Comparison of ENCODE assay signal across 2 cellular contexts in genomic region chr12:27331927-27332324, GRCh38.
TF ChIP-seq lines count a peak whose summit lies in the region.

No MANE protein-coding gene starts in this region.

TF ChIP-seq in GM23338, 12 proteins besides CTCF, POLR2A, EP300 and RAD21 (continued from another document):
- TF ChIP-seq ZNF462 (CRISPR knock-in tag; IDR thresholded peaks at IDR 0.05), result no peak
- no peak for TF ChIP-seq POLR2AphosphoS5 (IDR thresholded peaks at IDR 0.05; ENCODE audit: low read depth)
- no peak for TF ChIP-seq ZNF114 (CRISPR knock-in tag; IDR thresholded peaks at IDR 0.05)
- TF ChIP-seq, protein P1, sequence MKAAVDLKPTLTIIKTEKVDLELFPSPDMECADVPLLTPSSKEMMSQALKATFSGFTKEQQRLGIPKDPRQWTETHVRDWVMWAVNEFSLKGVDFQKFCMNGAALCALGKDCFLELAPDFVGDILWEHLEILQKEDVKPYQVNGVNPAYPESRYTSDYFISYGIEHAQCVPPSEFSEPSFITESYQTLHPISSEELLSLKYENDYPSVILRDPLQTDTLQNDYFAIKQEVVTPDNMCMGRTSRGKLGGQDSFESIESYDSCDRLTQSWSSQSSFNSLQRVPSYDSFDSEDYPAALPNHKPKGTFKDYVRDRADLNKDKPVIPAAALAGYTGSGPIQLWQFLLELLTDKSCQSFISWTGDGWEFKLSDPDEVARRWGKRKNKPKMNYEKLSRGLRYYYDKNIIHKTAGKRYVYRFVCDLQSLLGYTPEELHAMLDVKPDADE (IDR thresholded peaks at IDR 0.05), result no peak
- no peak for TF ChIP-seq EZH2phosphoT487 (IDR thresholded peaks at IDR 0.05; ENCODE audit: unreplicated experiment)
TF ChIP-seq in GM23338: peak in this region for 0.

TF ChIP-seq in SK-N-SH, 30 proteins besides CTCF, POLR2A, EP300 and RAD21 (continued from another document):
- TF ChIP-seq, protein P2, sequence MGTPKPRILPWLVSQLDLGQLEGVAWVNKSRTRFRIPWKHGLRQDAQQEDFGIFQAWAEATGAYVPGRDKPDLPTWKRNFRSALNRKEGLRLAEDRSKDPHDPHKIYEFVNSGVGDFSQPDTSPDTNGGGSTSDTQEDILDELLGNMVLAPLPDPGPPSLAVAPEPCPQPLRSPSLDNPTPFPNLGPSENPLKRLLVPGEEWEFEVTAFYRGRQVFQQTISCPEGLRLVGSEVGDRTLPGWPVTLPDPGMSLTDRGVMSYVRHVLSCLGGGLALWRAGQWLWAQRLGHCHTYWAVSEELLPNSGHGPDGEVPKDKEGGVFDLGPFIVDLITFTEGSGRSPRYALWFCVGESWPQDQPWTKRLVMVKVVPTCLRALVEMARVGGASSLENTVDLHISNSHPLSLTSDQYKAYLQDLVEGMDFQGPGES (IDR thresholded peaks at IDR 0.05; ENCODE audit: low read depth, low read length), result no peak
- TF ChIP-seq SMC3 (IDR thresholded peaks at IDR 0.05; ENCODE audit: low read depth, low read length) (no peak), ZBTB33 (IDR thresholded peaks at IDR 0.05; ENCODE audit: borderline replicate concordance, low read depth) (no peak), RXRA (IDR thresholded peaks at IDR 0.05; ENCODE audit: borderline replicate concordance, low read depth) (no peak), GATA2 (CRISPR knock-in tag; IDR thresholded peaks at IDR 0.05) (no peak), RFX5 (IDR thresholded peaks at IDR 0.05; ENCODE audit: low read length) (no peak), GABPA (IDR thresholded peaks at IDR 0.05; ENCODE audit: low read depth) (no peak), USF2 (IDR thresholded peaks at IDR 0.05; ENCODE audit: borderline replicate concordance, low read depth, low read length) (no peak), SIN3A (IDR thresholded peaks at IDR 0.05; ENCODE audit: borderline replicate concordance, low read depth, low read length) (no peak)
- TF ChIP-seq, protein P3, sequence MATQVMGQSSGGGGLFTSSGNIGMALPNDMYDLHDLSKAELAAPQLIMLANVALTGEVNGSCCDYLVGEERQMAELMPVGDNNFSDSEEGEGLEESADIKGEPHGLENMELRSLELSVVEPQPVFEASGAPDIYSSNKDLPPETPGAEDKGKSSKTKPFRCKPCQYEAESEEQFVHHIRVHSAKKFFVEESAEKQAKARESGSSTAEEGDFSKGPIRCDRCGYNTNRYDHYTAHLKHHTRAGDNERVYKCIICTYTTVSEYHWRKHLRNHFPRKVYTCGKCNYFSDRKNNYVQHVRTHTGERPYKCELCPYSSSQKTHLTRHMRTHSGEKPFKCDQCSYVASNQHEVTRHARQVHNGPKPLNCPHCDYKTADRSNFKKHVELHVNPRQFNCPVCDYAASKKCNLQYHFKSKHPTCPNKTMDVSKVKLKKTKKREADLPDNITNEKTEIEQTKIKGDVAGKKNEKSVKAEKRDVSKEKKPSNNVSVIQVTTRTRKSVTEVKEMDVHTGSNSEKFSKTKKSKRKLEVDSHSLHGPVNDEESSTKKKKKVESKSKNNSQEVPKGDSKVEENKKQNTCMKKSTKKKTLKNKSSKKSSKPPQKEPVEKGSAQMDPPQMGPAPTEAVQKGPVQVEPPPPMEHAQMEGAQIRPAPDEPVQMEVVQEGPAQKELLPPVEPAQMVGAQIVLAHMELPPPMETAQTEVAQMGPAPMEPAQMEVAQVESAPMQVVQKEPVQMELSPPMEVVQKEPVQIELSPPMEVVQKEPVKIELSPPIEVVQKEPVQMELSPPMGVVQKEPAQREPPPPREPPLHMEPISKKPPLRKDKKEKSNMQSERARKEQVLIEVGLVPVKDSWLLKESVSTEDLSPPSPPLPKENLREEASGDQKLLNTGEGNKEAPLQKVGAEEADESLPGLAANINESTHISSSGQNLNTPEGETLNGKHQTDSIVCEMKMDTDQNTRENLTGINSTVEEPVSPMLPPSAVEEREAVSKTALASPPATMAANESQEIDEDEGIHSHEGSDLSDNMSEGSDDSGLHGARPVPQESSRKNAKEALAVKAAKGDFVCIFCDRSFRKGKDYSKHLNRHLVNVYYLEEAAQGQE (IDR thresholded peaks at IDR 0.05; ENCODE audit: low read depth, low read length), result no peak
TF ChIP-seq in SK-N-SH: peak in this region for 0.
